In the genomic region with DNA sequence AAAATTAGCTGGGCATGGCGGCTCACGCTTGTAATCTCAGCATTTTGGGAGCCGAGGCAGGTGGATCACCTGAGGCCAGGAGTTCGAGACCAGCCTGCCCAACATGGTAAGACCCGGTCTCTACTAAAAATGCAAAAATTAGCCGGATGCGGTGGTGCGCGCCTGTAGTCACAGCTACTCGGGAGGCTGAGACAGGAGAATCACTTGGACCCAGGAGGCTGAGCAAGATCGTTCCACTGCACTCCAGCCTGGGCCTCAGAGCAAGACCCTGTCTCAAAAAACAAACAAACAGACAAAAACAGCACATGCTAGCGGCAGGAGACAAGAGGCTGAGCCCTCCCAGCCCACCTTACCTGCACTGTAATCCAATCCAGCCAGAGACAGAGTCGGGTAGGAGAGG, we compare ENCODE assay signal across 8 cellular contexts. TPM values are rescaled to one million over a fixed set of nuclear protein-coding genes. Genes with fewer than 3 reads are reported as not detected.
DNase-seq lines count a peak whose midpoint lies in the region; ATAC-seq and TF ChIP-seq lines count a peak whose summit lies in the region.

No MANE protein-coding gene starts in this region.

- H3K36me3 Mint-ChIP-seq in natural killer cell treated with Interleukin-12 subunit alpha and Interleukin-12 subunit beta and Interleukin-15 and Interleukin-18, amount 100 ng/mL, for 72 hours, result no peaks in the 10 kb centered on the region

- H2AFZ ChIP-seq in Karpas-422 (ENCODE audit: low read length), result 0 out of 2 replicates have a peak overlapping the region, but pooled peaks have one; percentile 87

- H3K4me3 ChIP-seq in Karpas-422 (ENCODE audit: low read length) (peak overlapping the region; percentile 83), coronary artery (peak overlapping the region; percentile 81)

- H3K27ac ChIP-seq in C4-2B (peak overlapping the region; percentile 83), Karpas-422 (ENCODE audit: low read length) (no peak overlapping the region), coronary artery (no peak overlapping the region)

- no peaks in the 10 kb centered on the region for H3K27me3 Mint-ChIP-seq in natural killer cell treated with Interleukin-12 subunit alpha and Interleukin-12 subunit beta and Interleukin-15 and Interleukin-18, amount 100 ng/mL, for 72 hours

- peak overlapping the region; percentile 95 for H3K4me3 Mint-ChIP-seq in natural killer cell treated with Interleukin-12 subunit alpha and Interleukin-12 subunit beta and Interleukin-15 and Interleukin-18, amount 100 ng/mL, for 72 hours

- H3K36me3 ChIP-seq in Karpas-422 (ENCODE audit: insufficient read depth, low read length), result no peaks in the 10 kb centered on the region

- peaks cover 31% of the 10 kb centered on the region for H3K79me2 ChIP-seq in Karpas-422 (ENCODE audit: low read length)

- no peaks in the 10 kb centered on the region for H3K9me2 ChIP-seq in Karpas-422 (replicated peaks; ENCODE audit: insufficient read depth, low read length)

- H3K4me1 ChIP-seq in Karpas-422 (ENCODE audit: low read length), result peaks cover 21% of the 10 kb centered on the region

- peak overlapping the region; percentile 75 for H3K9ac ChIP-seq in Karpas-422 (ENCODE audit: low read length)

- peak overlapping the region; percentile 97 for H3K4me2 ChIP-seq in Karpas-422 (ENCODE audit: low read depth, low read length, poor library complexity, severe bottlenecking)

- 0 out of 2 replicates have a peak, but pooled peaks cover 9% of the 10 kb centered on the region for H4K20me1 ChIP-seq in Karpas-422 (ENCODE audit: insufficient read depth, low read depth, low read length)

- H3K9me3 Mint-ChIP-seq in natural killer cell treated with Interleukin-12 subunit alpha and Interleukin-12 subunit beta and Interleukin-15 and Interleukin-18, amount 100 ng/mL, for 72 hours, result no peaks in the 10 kb centered on the region

- H3K27me3 ChIP-seq in Karpas-422 (ENCODE audit: low read length), result no peaks in the 10 kb centered on the region

- peaks cover 14 to 25% of the 10 kb centered on the region in 2 donors for H3K4me1 Mint-ChIP-seq in natural killer cell treated with Interleukin-12 subunit alpha and Interleukin-12 subunit beta and Interleukin-15 and Interleukin-18, amount 100 ng/mL, for 72 hours (ENCODE audit: low read depth in 2 of 2)

- H3K9me3 ChIP-seq in Karpas-422 (ENCODE audit: low read length), result no peaks in the 10 kb centered on the region

- ATAC-seq in natural killer cell treated with Interleukin-12 subunit alpha and Interleukin-12 subunit beta and Interleukin-15 and Interleukin-18, amount 100 ng/mL, for 72 hours, result no peak
- ATAC-seq in HG03095 (IDR thresholded peaks at IDR 0.05; ENCODE audit: unreplicated experiment), result no peak
- ATAC-seq in HG03045 (IDR thresholded peaks at IDR 0.05; ENCODE audit: unreplicated experiment), result no peak

- DNase-seq in Karpas-422, result no peak
- DNase-seq in coronary artery (ENCODE audit: low spot score), result no peak
- DNase-seq in natural killer cell treated with Interleukin-12 subunit alpha and Interleukin-12 subunit beta and Interleukin-15 and Interleukin-18, amount 100 ng/mL, for 72 hours (ENCODE audit: low spot score), result no peak
- no peak for DNase-seq in COLO668 (lab: John Stamatoyannopoulos, UW; ENCODE audit: unreplicated experiment)
- no peak for DNase-seq in NCI-H146 treated with DMSO at 0.1 percent for 48 hours (lab: John Stamatoyannopoulos, UW; ENCODE audit: unreplicated experiment)

- TF ChIP-seq CTCF in C4-2B (conservative IDR thresholded peaks at IDR 0.05), result no peak
- TF ChIP-seq CTCF in coronary artery (IDR thresholded peaks at IDR 0.05), result no peak

- H3K27ac Mint-ChIP-seq in natural killer cell treated with Interleukin-12 subunit alpha and Interleukin-12 subunit beta and Interleukin-15 and Interleukin-18, amount 100 ng/mL, for 72 hours, result peak overlapping the region in 1 of 2 donors; percentile 87

RNA-seq across cellular contexts. Expression of gene DOLPP1, which starts 1.1 kb away (rescaled TPM):
- 6.7 and 9.1 TPM in 2 replicates for total RNA-seq in Karpas-422 (2014; rRNA removed; shearing (Covaris generic); ENCODE audit: low replicate concordance)
- total RNA-seq in natural killer cell treated with Interleukin-12 subunit alpha and Interleukin-12 subunit beta and Interleukin-15 and Interleukin-18, amount 100 ng/mL, for 72 hours, result 10 to 100 TPM; 18.6 to 24.1 TPM

RNA-seq across cellular contexts. Expression of gene CRAT, which starts 30.8 kb away (rescaled TPM):
- not detected in 2 replicates for total RNA-seq in Karpas-422 (2014; rRNA removed; shearing (Covaris generic); ENCODE audit: low replicate concordance)
- total RNA-seq in natural killer cell treated with Interleukin-12 subunit alpha and Interleukin-12 subunit beta and Interleukin-15 and Interleukin-18, amount 100 ng/mL, for 72 hours, result 10 to 100 TPM; 11.9 to 12.7 TPM

RNA-seq across cellular contexts. Expression of gene PTPA, which starts 31.4 kb away (rescaled TPM):
- total RNA-seq in Karpas-422 (2014; rRNA removed; shearing (Covaris generic); ENCODE audit: low replicate concordance), result 62.7 and 98.6 TPM in 2 replicates
- total RNA-seq in natural killer cell treated with Interleukin-12 subunit alpha and Interleukin-12 subunit beta and Interleukin-15 and Interleukin-18, amount 100 ng/mL, for 72 hours, result 100 to 1,000 TPM in 1 of 2 donors, 10 to 100 TPM in 1; 75.7 to 133 TPM

RNA-seq across cellular contexts. Expression of gene MIGA2, which starts 43.4 kb away (rescaled TPM):
- 10.2 and 26.4 TPM in 2 replicates for total RNA-seq in Karpas-422 (2014; rRNA removed; shearing (Covaris generic); ENCODE audit: low replicate concordance)
- total RNA-seq in natural killer cell treated with Interleukin-12 subunit alpha and Interleukin-12 subunit beta and Interleukin-15 and Interleukin-18, amount 100 ng/mL, for 72 hours, result 10 to 100 TPM; 42.4 to 82.6 TPM

RNA-seq across cellular contexts. Expression of gene SH3GLB2, which starts 51.7 kb away (rescaled TPM):
- 42.1 and 76.3 TPM in 2 replicates for total RNA-seq in Karpas-422 (2014; rRNA removed; shearing (Covaris generic); ENCODE audit: low replicate concordance)
- 10 to 100 TPM; 57.8 to 99.0 TPM for total RNA-seq in natural killer cell treated with Interleukin-12 subunit alpha and Interleukin-12 subunit beta and Interleukin-15 and Interleukin-18, amount 100 ng/mL, for 72 hours

Comparison
In these comparisons a context has a peak if more than half of its experiments do, and no peak if none do; other contexts are left out.
1. RNA of gene CRAT, which starts 30.8 kb away (total RNA-seq): 11.9 to 12.7 TPM in natural killer cell treated with Interleukin-12 subunit alpha and Interleukin-12 subunit beta and Interleukin-15 and Interleukin-18, amount 100 ng/mL, for 72 hours; not detected in Karpas-422; every median in the first group is over 10 times any median in the second.